8 cellular contexts compared by ENCODE assay signal in genomic region chr10:3757638-3758490, GRCh38. TPM values are rescaled to one million over a fixed set of nuclear protein-coding genes. Genes with fewer than 3 reads are reported as not detected.
DNase-seq lines count a peak whose midpoint lies in the region; ATAC-seq lines count a peak whose summit lies in the region.

No MANE protein-coding gene starts in this region.

- DNase-seq in T-helper 17 cell (peak in 2 of 3 donors; percentile 44 to 59), ecto neural progenitor cell (ENCODE audit: low spot score) (peak; percentile 33), H7 (no peak), NCI-H1694 (lab: John Stamatoyannopoulos, UW) (no peak), NCI-H524 (lab: John Stamatoyannopoulos, UW) (no peak)
- DNase-seq in stimulated activated naive CD8-positive, alpha-beta T cell treated with anti-CD3 and anti-CD28 coated beads, Interleukin-15, Interleukin-2, amounts not matched to agents 100 U/mL and 50 U/mL, for 24 hours, result peak; percentile 69

- peak overlapping the region; percentile 84 for H3K4me3 Mint-ChIP-seq in T-helper 17 cell

- H3K27me3 ChIP-seq in H7 (ENCODE audit: control insufficient read depth, insufficient read depth, low read length), result no peaks in the 10 kb centered on the region; the same call in 1 of the 2 replicates

- peaks cover 2% of the 10 kb centered on the region for H3K36me3 Mint-ChIP-seq in T-helper 17 cell (ENCODE audit: low read depth)

- peaks cover 48% of the 10 kb centered on the region for H3K4me1 Mint-ChIP-seq in T-helper 17 cell

- no peak overlapping the region for H3K4me3 ChIP-seq in H7 (ENCODE audit: insufficient read depth, low read depth, low read length)

- H3K36me3 ChIP-seq in H7 (replicated peaks; ENCODE audit: control insufficient read depth, insufficient read depth, low read length), result no peaks in the 10 kb centered on the region

- H3K27me3 Mint-ChIP-seq in T-helper 17 cell, result no peaks in the 10 kb centered on the region

- no peaks in the 10 kb centered on the region for H3K9me3 ChIP-seq in T-helper 17 cell (ENCODE audit: control insufficient read depth, low read length, poor library complexity, severe bottlenecking)

- peak; percentile 82 for ATAC-seq in GM18511 (IDR thresholded peaks at IDR 0.05; ENCODE audit: unreplicated experiment)
- peak; percentile 90 for ATAC-seq in HG02798 (IDR thresholded peaks at IDR 0.05; ENCODE audit: poor library complexity, unreplicated experiment)
- ATAC-seq in T-helper 17 cell, result peak; percentile 87
- ATAC-seq in stimulated activated naive CD8-positive, alpha-beta T cell treated with anti-CD3 and anti-CD28 coated beads, Interleukin-15, Interleukin-2, amounts not matched to agents 100 U/mL and 50 U/mL, for 24 hours, result peak; percentile 86

- peak overlapping the region; percentile 98 for H3K27ac Mint-ChIP-seq in T-helper 17 cell

RNA-seq across cellular contexts. Expression of gene KLF6, which starts 27.1 kb away (rescaled TPM):
- total RNA-seq in T-helper 17 cell, result 1,000 to 10,000 TPM; 1,918 to 2,317 TPM
- total RNA-seq in H7 (2014; rRNA removed; shearing (Covaris generic)), result 7.6 and 9.8 TPM in 2 replicates

Comparison
In these comparisons a context has a peak if more than half of its experiments do, and no peak if none do; other contexts are left out.
1. DNase-seq: peak in T-helper 17 cell (2 of 3), ecto neural progenitor cell (single experiment) and stimulated activated naive CD8-positive, alpha-beta T cell treated with anti-CD3 and anti-CD28 coated beads, Interleukin-15, Interleukin-2, amounts not matched to agents 100 U/mL and 50 U/mL, for 24 hours (single experiment); none in H7 (single experiment), NCI-H1694 (single experiment) and NCI-H524 (0 of 2).
2. RNA of gene KLF6, which starts 27.1 kb away (total RNA-seq): 1,918 to 2,317 TPM in T-helper 17 cell; 7.6 to 9.8 TPM in H7; every median in the first group is over 100 times any median in the second.
3. Peak in every context shown above with its lines, with median percentiles within 50 percentile points of each other: ATAC-seq.